27 cellular contexts compared by ENCODE assay signal in the genomic region with DNA sequence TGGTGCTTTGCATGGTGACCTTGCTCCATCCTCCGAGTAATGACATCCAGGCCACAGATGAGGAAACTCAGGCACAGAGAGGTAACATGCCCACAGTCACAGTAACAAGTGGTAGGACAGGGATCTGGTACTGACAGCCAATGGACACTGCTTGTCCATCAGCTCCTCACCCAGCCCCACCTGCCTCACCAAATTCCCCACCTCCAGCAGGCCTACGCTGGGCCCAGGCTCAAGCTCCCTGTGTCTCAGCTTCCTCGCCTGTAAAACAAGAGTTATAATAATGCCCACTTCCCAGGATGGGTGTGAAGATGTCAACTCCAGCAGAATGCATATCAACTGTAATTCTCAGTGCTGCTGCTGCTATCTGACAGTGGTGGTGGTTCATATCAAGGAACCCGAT.
"Had no signal": no experiment of that assay in that cellular context is flagged by ENCODE, and none has a peak within 500 bp of the region (broad histone marks: within the 10 kb centered on the region; RNA-seq: fewer than 3 reads in every experiment).

No MANE protein-coding gene starts in this region.

- H3K4me3 Mint-ChIP-seq: dendritic cell treated with granulocyte-macrophage colony-stimulating factor and Interleukin-4, amounts not matched to agents 40 ng/mL and 50 ng/mL, for 4 days; effector memory CD8-positive, alpha-beta T cell; endodermal cell; memory B cell had no signal

- H3K27ac Mint-ChIP-seq: dendritic cell treated with granulocyte-macrophage colony-stimulating factor and Interleukin-4, amounts not matched to agents 40 ng/mL and 50 ng/mL, for 4 days; endodermal cell; memory B cell had no signal

- H3K4me1 ChIP-seq: colonic mucosa, esophagus squamous epithelium, gastrocnemius medialis, heart right ventricle, left lung had no signal

- H3K9me3 ChIP-seq: colonic mucosa, esophagus squamous epithelium, gastrocnemius medialis, heart right ventricle had no signal

- FAIRE-seq: endometrium, islet of Langerhans, keratinocyte had no signal

- DNase-seq: colonic mucosa; cortex of kidney; effector CD8-positive, alpha-beta T cell; effector memory CD8-positive, alpha-beta T cell; endodermal cell; erythroblast; esophagus squamous epithelium; foreskin fibroblast; foreskin melanocyte; gastrocnemius medialis; glutamatergic neuron; head of caudate nucleus; heart right ventricle; hippocampal formation; kidney glomerular epithelial cell; left lung; left ventricle myocardium superior; mammary epithelial cell; mesendoderm; midbrain had no signal

- H3K4me1 Mint-ChIP-seq: endodermal cell, memory B cell had no signal

- H3K27me3 Mint-ChIP-seq: dendritic cell treated with granulocyte-macrophage colony-stimulating factor and Interleukin-4, amounts not matched to agents 40 ng/mL and 50 ng/mL, for 4 days had no signal

- H3K27me3 ChIP-seq: colonic mucosa, esophagus squamous epithelium, gastrocnemius medialis, heart right ventricle, left lung had no signal

- H3K4me3 ChIP-seq: colonic mucosa, esophagus squamous epithelium, gastrocnemius medialis, heart right ventricle, left lung, lung had no signal

- H3K36me3 ChIP-seq: colonic mucosa, esophagus squamous epithelium, gastrocnemius medialis, heart right ventricle, left lung had no signal

- H3K27ac ChIP-seq: colonic mucosa, epithelial cell of prostate, esophagus squamous epithelium, gastrocnemius medialis, heart right ventricle, left lung had no signal
